In genomic region chr6:154888426-154888825, GRCh38 we compare ENCODE assay signal across 20 cellular contexts.
"Had no signal": no experiment of that assay in that cellular context is flagged by ENCODE, and none has a peak within 500 bp of the region (broad histone marks: within the 10 kb centered on the region; RNA-seq: fewer than 3 reads in every experiment).

No MANE protein-coding gene starts in this region.

- H3K9me3 ChIP-seq: colonic mucosa, right atrium auricular region, tibial artery, vagina had no signal

- ATAC-seq: heart left ventricle; left colon; stimulated activated naive B cell treated with anti-CD40 and anti-IgM and Interleukin-4, amounts not matched to agents 10 μg/mL and 1 μg/mL and 100 μg/mL, for 72 hours had no signal

- H3K27ac Mint-ChIP-seq: activated naive CD4-positive, alpha-beta T cell treated with anti-CD3 and anti-CD28 coated beads, Interleukin-2, amount 10 ng/mL, durations not matched to agents 7 days and 5 days; activated T-helper 1 cell treated with anti-CD3 and anti-CD28 coated beads, Interleukin-12 subunit alpha, Interleukin-12 subunit beta, Interleukin-2, Interleukin-4 antibody, amounts not matched to agents 30 ng/mL and 10 ng/mL and 1 ng/mL, durations not matched to agents 14 hours and 24 hours and 36 hours; stimulated activated naive B cell treated with anti-CD40 and anti-IgM and Interleukin-4, amounts not matched to agents 10 μg/mL and 1 μg/mL and 100 μg/mL, for 72 hours had no signal

- H3K27me3 Mint-ChIP-seq: activated naive CD4-positive, alpha-beta T cell treated with anti-CD3 and anti-CD28 coated beads, Interleukin-2, amount 10 ng/mL, durations not matched to agents 7 days and 5 days; naive B cell; stimulated activated naive B cell treated with anti-CD40 and anti-IgM and Interleukin-4, amounts not matched to agents 10 μg/mL and 1 μg/mL and 100 μg/mL, for 72 hours had no signal

- DNase-seq: activated CD4-positive, alpha-beta T cell treated with anti-CD3 and anti-CD28 coated beads, Interleukin-2, amount 50 U/mL, for 1 hour; activated CD4-positive, CD25-positive, alpha-beta regulatory T cell; activated CD8-positive, alpha-beta memory T cell treated with anti-CD3 and anti-CD28 coated beads for 24 hours; activated naive CD4-positive, alpha-beta T cell treated with anti-CD3 and anti-CD28 coated beads, Interleukin-2, amount 10 ng/mL, durations not matched to agents 7 days and 5 days; colonic mucosa; effector CD8-positive, alpha-beta T cell; foreskin melanocyte; heart left ventricle; left colon; naive B cell; stimulated activated CD4-positive, alpha-beta T cell treated with anti-CD3 and anti-CD28 coated beads, Interleukin-15, amount 100 ng/mL, for 24 hours; stimulated activated CD4-positive, alpha-beta T cell treated with anti-CD3 and anti-CD28 coated beads, Interleukin-4, amount 100 ng/mL, for 1 hour; stimulated activated naive B cell treated with anti-CD40 and anti-IgM and Interleukin-4, amounts not matched to agents 10 μg/mL and 1 μg/mL and 100 μg/mL, for 72 hours; tibial artery had no signal

- H3K4me3 Mint-ChIP-seq: activated naive CD4-positive, alpha-beta T cell treated with anti-CD3 and anti-CD28 coated beads, Interleukin-2, amount 10 ng/mL, durations not matched to agents 7 days and 5 days; activated T-helper 1 cell treated with anti-CD3 and anti-CD28 coated beads, Interleukin-12 subunit alpha, Interleukin-12 subunit beta, Interleukin-2, Interleukin-4 antibody, amounts not matched to agents 30 ng/mL and 10 ng/mL and 1 ng/mL, durations not matched to agents 14 hours and 24 hours and 36 hours; naive B cell; stimulated activated naive B cell treated with anti-CD40 and anti-IgM and Interleukin-4, amounts not matched to agents 10 μg/mL and 1 μg/mL and 100 μg/mL, for 72 hours had no signal

- H3K9me3 Mint-ChIP-seq: activated naive CD4-positive, alpha-beta T cell treated with anti-CD3 and anti-CD28 coated beads, Interleukin-2, amount 10 ng/mL, durations not matched to agents 7 days and 5 days; activated T-helper 1 cell treated with anti-CD3 and anti-CD28 coated beads, Interleukin-12 subunit alpha, Interleukin-12 subunit beta, Interleukin-2, Interleukin-4 antibody, amounts not matched to agents 30 ng/mL and 10 ng/mL and 1 ng/mL, durations not matched to agents 14 hours and 24 hours and 36 hours had no signal

- H3K4me1 ChIP-seq: colonic mucosa had no signal

- H3K4me1 Mint-ChIP-seq: activated naive CD4-positive, alpha-beta T cell treated with anti-CD3 and anti-CD28 coated beads, Interleukin-2, amount 10 ng/mL, durations not matched to agents 7 days and 5 days had no signal

- H3K9ac ChIP-seq: parathyroid adenoma had no signal

- H3K4me3 ChIP-seq: colonic mucosa, heart left ventricle, lung, right atrium auricular region, skin epidermis, tibial artery, vagina had no signal

- H3K36me3 ChIP-seq: colonic mucosa, vagina had no signal

- H3K27me3 ChIP-seq: colonic mucosa, heart left ventricle, right atrium auricular region, tibial artery, vagina had no signal

- H3K27ac ChIP-seq: colonic mucosa, heart left ventricle, parathyroid adenoma, right atrium auricular region, tibial artery, vagina had no signal

- H2AFZ ChIP-seq: parathyroid adenoma had no signal
